Comparison of ENCODE assay signal across 8 cellular contexts in genomic region chr11:66438504-66439466, GRCh38. TPM values are rescaled to one million over a fixed set of nuclear protein-coding genes. Genes with fewer than 3 reads are reported as not detected.
A peak's percentile ranks its signal among the peaks of the same experiment; 100 is the strongest.
DNase-seq lines count a peak whose midpoint lies in the region; ATAC-seq, FAIRE-seq and TF ChIP-seq lines count a peak whose summit lies in the region.

Gene MRPL11 (minus strand): TSS chr11:66438848. CDS start chr11:66438754, 94 bp downstream.

- peak within 1 kb of the TSS; percentile 97 for H3K27ac Mint-ChIP-seq in mesothelial cell of epicardium

- H3K27me3 Mint-ChIP-seq in mesothelial cell of epicardium (ENCODE audit: low read depth): no peaks in the 10 kb centered on the region

- FAIRE-seq in endometrium (lab: Jason Lieb, UNC): peak; percentile 68

- H3K27me3 ChIP-seq in NT2/D1 (ENCODE audit: insufficient read depth, insufficient read length): no peaks in the 10 kb centered on the region

- H3K4me1 Mint-ChIP-seq in mesothelial cell of epicardium: peaks cover 9% of the 10 kb centered on the region

- H3K36me3 Mint-ChIP-seq in mesothelial cell of epicardium: peaks cover 20% of the 10 kb centered on the region

- H3K4me3 Mint-ChIP-seq in mesothelial cell of epicardium: peak within 1 kb of the TSS; percentile 85

- in situ Hi-C loops in Caki2 (cut with HindIII; ENCODE audit: low pct_unique_long_range_greater_than_20kb, low sequenced_read_pairs): no loop called here

- peaks cover 16% of the 10 kb centered on the region; the same call in 1 of the 2 replicates for H3K9me3 ChIP-seq in NT2/D1 (ENCODE audit: insufficient read depth, low read length)

- DNase-seq in Caki2 (ENCODE audit: low read depth) (peak; percentile 87), HUDEP-2 (lab: John Stamatoyannopoulos, UW; ENCODE audit: unreplicated experiment in 76 of 76) (peak in 74 of 76 experiments; percentile 28 to 94 (median 79)), NT2/D1 (ENCODE audit: low read depth, low spot score) (peak; percentile 95), mesothelial cell of epicardium (ENCODE audit: low spot score in 2 of 2, unreplicated experiment in 2 of 2) (peak; percentile 69 to 87)
- DNase-seq in activated CD8-positive, alpha-beta memory T cell treated with anti-CD3 and anti-CD28 coated beads, Interleukin-2, amount 50 U/mL, for 1 hour (ENCODE audit: extremely low read depth): peak; percentile 71
- peak; percentile 65 to 77 for DNase-seq in stimulated activated CD8-positive, alpha-beta memory T cell treated with anti-CD3 and anti-CD28 coated beads, Interleukin-2, amount 100 ng/mL, for 1 hour (ENCODE audit: low read depth in 2 of 2)

- H3K4me3 ChIP-seq in NT2/D1 (ENCODE audit: insufficient read length, low read depth): peak within 1 kb of the TSS; percentile 94

- peak; percentile 82 for ATAC-seq in GM21367 (IDR thresholded peaks at IDR 0.05; ENCODE audit: unreplicated experiment)

- peaks cover 3% of the 10 kb centered on the region for H3K4me1 ChIP-seq in NT2/D1 (ENCODE audit: insufficient read depth, insufficient read length)

- peaks cover 9% of the 10 kb centered on the region for H3K9me3 Mint-ChIP-seq in mesothelial cell of epicardium

- peak; percentile 30 for TF ChIP-seq CTCF in mesothelial cell of epicardium (IDR thresholded peaks at IDR 0.05; ENCODE audit: unreplicated experiment)

- H3K36me3 ChIP-seq in NT2/D1 (ENCODE audit: insufficient read depth, insufficient read length, low read length): peaks cover 28% of the 10 kb centered on the region

- peak within 1 kb of the TSS; percentile 93 for H3K9ac ChIP-seq in NT2/D1 (ENCODE audit: insufficient read length, low read depth)

RNA-seq across cellular contexts. Expression of gene MRPL11, which starts in this region (rescaled TPM):
- 113 and 202 TPM in 2 replicates for total RNA-seq in Caki2 (2014; rRNA removed; shearing (Covaris generic); ENCODE audit: low replicate concordance)
- total RNA-seq in mesothelial cell of epicardium: 49.0 to 53.1 TPM (median 49.7 TPM) in 3 replicates

Comparison
In these comparisons a context has a peak if more than half of its experiments do, and no peak if none do; other contexts are left out.
1. Peak in every context shown above with its lines: DNase-seq, ATAC-seq and H3K4me3 ChIP-seq.